ENCODE assay signal across 12 cellular contexts in the genomic region with DNA sequence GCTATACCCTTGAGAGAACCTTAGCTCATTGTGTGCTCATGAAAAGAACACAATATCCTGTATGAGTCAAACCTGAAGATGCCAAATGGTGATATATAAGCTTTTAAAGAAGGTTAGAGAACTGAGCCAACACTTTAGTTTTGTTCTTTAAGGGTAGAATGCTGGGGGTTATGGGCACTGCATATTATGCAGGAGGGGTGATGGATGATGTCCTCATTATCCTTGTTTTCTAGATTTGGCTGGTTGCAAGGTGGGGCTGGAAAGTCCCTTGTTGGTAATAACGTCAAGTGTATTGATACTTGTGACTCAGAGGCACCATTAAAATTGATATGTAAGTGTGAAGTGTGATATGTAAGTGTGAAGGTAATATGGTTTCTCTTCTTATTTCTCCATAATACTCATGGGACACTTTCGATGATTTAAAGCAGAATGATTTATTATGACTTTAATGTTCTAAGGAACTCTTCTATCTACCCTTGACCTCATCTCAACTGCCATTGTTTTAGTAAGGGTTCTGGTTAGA.
A peak's percentile ranks its signal among the peaks of the same experiment; 100 is the strongest.
DNase-seq lines count a peak whose midpoint lies in the region; ATAC-seq and TF ChIP-seq lines count a peak whose summit lies in the region.
"Had no signal": no experiment of that assay in that cellular context is flagged by ENCODE, and none has a peak within 500 bp of the region (broad histone marks: within the 10 kb centered on the region; RNA-seq: fewer than 3 reads in every experiment).

No MANE protein-coding gene starts in this region.

- in situ Hi-C loops in GM13976 (cut with MboI; ENCODE audit: low sequenced_read_pairs, unreplicated experiment) (no loop called here), G401 (cut with HindIII; ENCODE audit: low sequenced_read_pairs) (no loop called here)

- TF ChIP-seq CTCF in GM13976 (IDR thresholded peaks at IDR 0.05; ENCODE audit: borderline replicate concordance, control extremely low read depth, extremely low read depth, insufficient read depth, missing control alignments): no peak

- DNase-seq in GM13976 (ENCODE audit: low spot score): peak; percentile 21
- peak; percentile 5 for DNase-seq in dermis blood vessel endothelial cell
- DNase-seq in GM19238 (ENCODE audit: insufficient read length, low spot score): no peak
- DNase-seq in G401 (ENCODE audit: low spot score): no peak
- DNase-seq in DMS79 treated with DMSO at 0.1 percent for 48 hours (lab: John Stamatoyannopoulos, UW): no peak
- no peak for DNase-seq in LoVo (ENCODE audit: low spot score)
- DNase-seq: effector memory CD4-positive, alpha-beta T cell; NCI-H526; SHP77 treated with DMSO at 0.1 percent for 48 hours had no signal

- ATAC-seq in GM18907 (IDR thresholded peaks at IDR 0.05; ENCODE audit: unreplicated experiment): peak; percentile 82
- peak; percentile 78 for ATAC-seq in HG03442 (IDR thresholded peaks at IDR 0.05; ENCODE audit: unreplicated experiment)
- ATAC-seq: WTC11 had no signal

Comparison
In these comparisons a context has a peak if more than half of its experiments do, and no peak if none do; other contexts are left out.
1. DNase-seq: peak in GM13976 (single experiment) and dermis blood vessel endothelial cell (single experiment); none in GM19238 (single experiment), G401 (single experiment), DMS79 treated with DMSO at 0.1 percent for 48 hours (single experiment) and LoVo (single experiment).